Comparison of ENCODE assay signal across 21 cellular contexts in the genomic region with DNA sequence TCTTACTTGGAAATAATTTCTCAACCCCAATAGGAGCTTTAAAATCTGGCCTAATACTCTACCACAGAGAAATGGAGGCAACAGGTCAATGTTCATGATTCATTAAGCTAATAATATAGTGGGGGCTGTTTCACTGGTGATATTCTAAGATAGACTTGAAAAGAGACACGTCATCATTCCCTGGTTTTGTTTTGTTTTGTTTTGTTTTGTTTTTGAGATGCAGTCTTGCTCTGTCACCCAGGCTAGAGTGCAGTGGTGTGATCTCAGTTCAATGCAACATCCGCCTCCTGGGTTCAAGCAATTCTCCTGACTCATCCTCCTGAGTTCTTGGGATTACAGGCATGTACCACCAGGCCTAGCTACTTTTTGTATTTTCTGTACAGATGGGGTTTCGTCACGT. TPM values are rescaled to one million over a fixed set of nuclear protein-coding genes. Genes with fewer than 3 reads are reported as not detected.
DNase-seq lines count a peak whose midpoint lies in the region; TF ChIP-seq lines count a peak whose summit lies in the region.
"Had no signal": no experiment of that assay in that cellular context is flagged by ENCODE, and none has a peak within 500 bp of the region (broad histone marks: within the 10 kb centered on the region; RNA-seq: fewer than 3 reads in every experiment).

No MANE protein-coding gene starts in this region.

- H3K27ac ChIP-seq in GM23248 (no peak overlapping the region), brain microvascular endothelial cell (peak overlapping the region; percentile 87), transverse colon (no peak overlapping the region)
- H3K27ac ChIP-seq: gastrocnemius medialis, suprapubic skin had no signal

- peaks cover 3% of the 10 kb centered on the region; the same call in 1 of the 2 replicates for H3F3A ChIP-seq in GM23248 (ENCODE audit: insufficient read depth)

- DNase-seq in GM23248: peak; percentile 24
- DNase-seq in LHCN-M2 (ENCODE audit: low read depth): peak; percentile 10
- DNase-seq in brain microvascular endothelial cell: peak; percentile 93
- peak; percentile 50 for DNase-seq in iris pigment epithelial cell (ENCODE audit: low read depth)
- no peak for DNase-seq in HuH-7 (ENCODE audit: low spot score)
- no peak for DNase-seq in NCI-H128 (lab: John Stamatoyannopoulos, UW; ENCODE audit: unreplicated experiment)
- no peak for DNase-seq in transverse colon
- no peak for DNase-seq in activated gamma-delta T cell (lab: John Stamatoyannopoulos, UW)
- DNase-seq: activated CD4-positive, alpha-beta T cell treated with anti-CD3 and anti-CD28 coated beads, Interleukin-2, amount 10 ng/mL, durations not matched to agents 7 days and 5 days; activated CD8-positive, alpha-beta memory T cell treated with anti-CD3 and anti-CD28 coated beads, Interleukin-2, amount 50 U/mL, for 4 hours; activated naive CD8-positive, alpha-beta T cell treated with anti-CD3 and anti-CD28 coated beads, Interleukin-2, amount 50 U/mL, for 24 hours; CD4-positive, CD25-positive, alpha-beta regulatory T cell; central memory CD4-positive, alpha-beta T cell; gastrocnemius medialis; hypothalamus; MG63; mucosa of descending colon; NCI-H146; NCI-H2171; NCI-H524 treated with DMSO at 0.1 percent for 48 hours had no signal

- TF ChIP-seq CTCF in brain microvascular endothelial cell (IDR thresholded peaks at IDR 0.05; ENCODE audit: low read depth, low read length, missing control alignments) (no peak), transverse colon (IDR thresholded peaks at IDR 0.05) (no peak)

- in situ Hi-C loops in GM23248 (cut with MboI): no loop called here
- in situ Hi-C loops in brain microvascular endothelial cell (cut with HindIII; ENCODE audit: low pct_ligation_motif_present, low sequenced_read_pairs): no loop called here
- in situ Hi-C loops in transverse colon (cut with MboI; ENCODE audit: low pct_ligation_motif_present in 1 of 4, low pct_unique_long_range_greater_than_20kb in 1 of 4, low sequenced_read_pairs in 3 of 4): no loop called here

- no peak for TF ChIP-seq EP300 in transverse colon (IDR thresholded peaks at IDR 0.05; ENCODE audit: low read depth)

- H3K79me2 ChIP-seq in GM23248 (ENCODE audit: insufficient read depth): no peaks in the 10 kb centered on the region

- no peaks in the 10 kb centered on the region for H4K20me1 ChIP-seq in GM23248 (ENCODE audit: insufficient read depth)

- H3K4me3 ChIP-seq in GM23248: no peak overlapping the region
- H3K4me3 ChIP-seq in brain microvascular endothelial cell (ENCODE audit: low read depth, low read length): no peak overlapping the region
- no peak overlapping the region for H3K4me3 ChIP-seq in transverse colon
- H3K4me3 ChIP-seq: gastrocnemius medialis, MG63, mucosa of descending colon, suprapubic skin had no signal

- TF ChIP-seq POLR2A in transverse colon (IDR thresholded peaks at IDR 0.05): no peak

- no peak overlapping the region for H2AFZ ChIP-seq in GM23248

- H3K9ac ChIP-seq in GM23248: no peak overlapping the region

- no peaks in the 10 kb centered on the region for H3K9me3 ChIP-seq in GM23248 (ENCODE audit: low read depth)
- no peaks in the 10 kb centered on the region for H3K9me3 ChIP-seq in transverse colon
- H3K9me3 ChIP-seq: gastrocnemius medialis, MG63, mucosa of descending colon, suprapubic skin had no signal

- H3K4me1 ChIP-seq in GM23248 (ENCODE audit: insufficient read depth): no peaks in the 10 kb centered on the region
- H3K4me1 ChIP-seq in transverse colon: no peaks in the 10 kb centered on the region
- H3K4me1 ChIP-seq: suprapubic skin had no signal

- H3K27me3 ChIP-seq in GM23248 (replicated peaks; ENCODE audit: insufficient read depth) (no peaks in the 10 kb centered on the region), brain microvascular endothelial cell (replicated peaks) (no peaks in the 10 kb centered on the region), transverse colon (no peaks in the 10 kb centered on the region)
- H3K27me3 ChIP-seq: gastrocnemius medialis, MG63, suprapubic skin had no signal

- H3K9me2 ChIP-seq in GM23248 (ENCODE audit: insufficient read depth): no peaks in the 10 kb centered on the region

- no peaks in the 10 kb centered on the region for H3K36me3 ChIP-seq in GM23248 (ENCODE audit: low read depth)
- H3K36me3 ChIP-seq in brain microvascular endothelial cell (replicated peaks): no peaks in the 10 kb centered on the region
- no peaks in the 10 kb centered on the region for H3K36me3 ChIP-seq in transverse colon
- H3K36me3 ChIP-seq: gastrocnemius medialis, MG63, suprapubic skin had no signal

- WGBS in GM23248 (ENCODE audit: low coverage in 1 of 2, low lambda C conversion rate in 2 of 2, missing lambda C conversion rate in 2 of 2), 2 experiments: 68 to 77% methylated on average over 4 of the region's 4 CpGs
- WGBS in transverse colon (ENCODE audit: low coverage in 1 of 2), 2 donors: 86 to 94% methylated on average over 2 to 4 of the region's 4 CpGs

- H3K4me2 ChIP-seq in GM23248 (ENCODE audit: unreplicated experiment): no peak overlapping the region

- intact Hi-C loops in transverse colon (cut with DNase I; ENCODE audit: low total_unique reads): no loop called here

RNA-seq across cellular contexts. Expression of a gene that starts 37.5 kb away (rescaled TPM):
- total RNA-seq in GM23248 (2014; rRNA removed; shearing (Covaris generic)): 8.6 and 22.0 TPM in 2 replicates
- polyA plus RNA-seq in GM23248 (2016; fragmentation: Nextera tagmentation; extraction: Ambion mirVana): 3.8 and 5.0 TPM in 2 replicates
- 12.7 and 16.8 TPM in 2 replicates for total RNA-seq in LHCN-M2 (2014; rRNA removed)
- polyA plus RNA-seq in LHCN-M2 (2012): 4.8 TPM
- total RNA-seq in transverse colon: 10 to 100 TPM; 13.9 to 43.8 (median 23.0) TPM

Comparison
In these comparisons a context has a peak if more than half of its experiments do, and no peak if none do; other contexts are left out.
1. DNase-seq: peak in GM23248 (single experiment), LHCN-M2 (single experiment), brain microvascular endothelial cell (single experiment) and iris pigment epithelial cell (single experiment); none in HuH-7 (single experiment), NCI-H128 (single experiment), transverse colon (single experiment) and activated gamma-delta T cell (single experiment).